Comparison of ENCODE assay signal across 8 cellular contexts in the genomic region with DNA sequence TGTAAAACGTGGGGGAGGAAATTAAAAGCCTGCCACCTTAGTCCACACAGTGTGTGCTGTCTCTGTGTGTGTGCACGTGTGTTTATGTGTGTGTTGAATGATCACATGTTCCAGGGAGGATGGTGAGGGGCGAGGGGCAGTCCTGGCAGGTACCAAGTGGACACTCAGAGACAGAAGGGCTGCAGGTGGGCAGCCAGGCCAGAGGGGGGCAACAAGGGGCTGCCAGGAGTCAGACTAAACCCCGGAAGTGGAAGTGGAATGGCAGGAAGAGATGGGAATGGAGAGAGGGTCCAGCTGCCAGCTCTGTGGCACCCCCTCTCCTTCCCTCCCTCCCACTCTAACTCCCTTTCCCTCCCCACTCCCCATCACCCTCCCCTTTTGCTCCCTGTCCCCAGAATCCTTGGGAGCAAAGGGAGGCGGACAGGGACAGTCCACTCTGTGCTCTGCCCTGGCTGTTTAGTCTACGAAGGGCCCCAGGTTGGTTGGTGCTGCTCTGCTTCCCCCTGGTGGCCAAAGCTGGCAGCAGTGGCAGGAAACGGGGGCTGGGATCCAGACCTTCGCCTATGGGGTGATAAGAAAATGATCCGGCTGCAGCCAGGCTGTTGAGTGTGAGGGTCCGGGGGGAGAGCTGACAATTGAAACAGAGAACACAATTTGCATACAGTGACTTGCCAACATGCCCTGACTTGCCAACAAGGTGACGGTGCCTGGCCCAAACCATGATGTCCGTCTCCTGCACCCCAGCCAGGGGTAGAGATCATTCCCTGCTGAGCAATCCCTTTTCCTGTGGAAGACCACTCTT. TPM values are rescaled to one million over a fixed set of nuclear protein-coding genes. Genes with fewer than 3 reads are reported as not detected.
DNase-seq lines count a peak whose midpoint lies in the region; ATAC-seq, FAIRE-seq and TF ChIP-seq lines count a peak whose summit lies in the region.

No MANE protein-coding gene starts in this region.

- ATAC-seq in SK-N-SH treated with all-trans-retinoic acid at 6 μM for 48 hours (peak; percentile 96), heart right ventricle (peak; percentile 28 to 68 (median 56)), upper lobe of left lung (ENCODE audit: low FRiP score in 2 of 2) (peak; percentile 86 to 87)
- ATAC-seq in activated naive CD8-positive, alpha-beta T cell treated with anti-CD3 and anti-CD28 coated beads, Interleukin-2, amount 50 U/mL, for 24 hours, result peak; percentile 73

- H3K4me1 ChIP-seq in heart right ventricle (peaks cover 23 to 56% (median 54%) of the 10 kb centered on the region in 9 donors), upper lobe of left lung (peaks cover 13 to 20% (median 20%) of the 10 kb centered on the region in 4 donors)

- no peak overlapping the region for H3K4me3 Mint-ChIP-seq in activated naive CD8-positive, alpha-beta T cell treated with anti-CD3 and anti-CD28 coated beads, Interleukin-2, amount 50 U/mL, for 24 hours
- H3K4me3 Mint-ChIP-seq in progenitor cell of endocrine pancreas (ENCODE audit: low read depth), result peak overlapping the region; percentile 66

- no peak overlapping the region for H3K27ac Mint-ChIP-seq in activated naive CD8-positive, alpha-beta T cell treated with anti-CD3 and anti-CD28 coated beads, Interleukin-2, amount 50 U/mL, for 24 hours
- H3K27ac Mint-ChIP-seq in progenitor cell of endocrine pancreas, result no peak overlapping the region

- TF ChIP-seq EP300 in upper lobe of left lung (IDR thresholded peaks at IDR 0.05), result no peak

- no peaks in the 10 kb centered on the region for H3K36me3 ChIP-seq in BJ (ENCODE audit: control insufficient read depth, insufficient read depth, low read length)
- H3K36me3 ChIP-seq in MG63, result no peaks in the 10 kb centered on the region
- H3K36me3 ChIP-seq in heart right ventricle, result no peaks in the 10 kb centered on the region
- no peaks in the 10 kb centered on the region for H3K36me3 ChIP-seq in upper lobe of left lung

- TF ChIP-seq CTCF in BJ (IDR thresholded peaks at IDR 0.05; ENCODE audit: insufficient read depth, low read depth, low read length), result peak; percentile 98
- TF ChIP-seq CTCF in heart right ventricle (IDR thresholded peaks at IDR 0.05), result peak; percentile 73 to 98 (median 89)
- peak; percentile 88 for TF ChIP-seq CTCF in progenitor cell of endocrine pancreas (IDR thresholded peaks at IDR 0.05; ENCODE audit: unreplicated experiment)
- peak; percentile 85 to 94 (median 88) for TF ChIP-seq CTCF in upper lobe of left lung (IDR thresholded peaks at IDR 0.05)

- H3K27me3 ChIP-seq in BJ (ENCODE audit: control insufficient read depth, insufficient read depth, low read length) (no peaks in the 10 kb centered on the region), MG63 (no peaks in the 10 kb centered on the region), heart right ventricle (no peaks in the 10 kb centered on the region), upper lobe of left lung (no peaks in the 10 kb centered on the region)

- DNase-seq in BJ (ENCODE audit: low read depth) (no peak), GM19239 (ENCODE audit: insufficient read length, low spot score) (peak; percentile 85), MG63 (peak; percentile 52), heart right ventricle (peak; percentile 61 to 82), progenitor cell of endocrine pancreas (ENCODE audit: low spot score, unreplicated experiment) (peak; percentile 80), upper lobe of left lung (peak; percentile 78 to 81)
- DNase-seq in activated naive CD8-positive, alpha-beta T cell treated with anti-CD3 and anti-CD28 coated beads, Interleukin-2, amount 50 U/mL, for 24 hours, result peak; percentile 71

- peaks cover 5% of the 10 kb centered on the region for H3K27me3 Mint-ChIP-seq in activated naive CD8-positive, alpha-beta T cell treated with anti-CD3 and anti-CD28 coated beads, Interleukin-2, amount 50 U/mL, for 24 hours
- H3K27me3 Mint-ChIP-seq in progenitor cell of endocrine pancreas, result peaks cover 21% of the 10 kb centered on the region

- TF ChIP-seq POLR2A in upper lobe of left lung (IDR thresholded peaks at IDR 0.05), result no peak

- H3K4me3 ChIP-seq in BJ (ENCODE audit: low read depth, low read length), result no peak overlapping the region
- no peak overlapping the region for H3K4me3 ChIP-seq in MG63
- peak overlapping the region in 5 of 10 donors; percentile 16 to 45 (median 29) for H3K4me3 ChIP-seq in heart right ventricle
- H3K4me3 ChIP-seq in upper lobe of left lung, result peak overlapping the region in 2 of 4 donors; percentile 26 to 31

- H3K4me1 Mint-ChIP-seq in activated naive CD8-positive, alpha-beta T cell treated with anti-CD3 and anti-CD28 coated beads, Interleukin-2, amount 50 U/mL, for 24 hours, result peaks cover 2% of the 10 kb centered on the region
- H3K4me1 Mint-ChIP-seq in progenitor cell of endocrine pancreas (ENCODE audit: low read depth), result peaks cover 2% of the 10 kb centered on the region

- WGBS in heart right ventricle, 2 donors, result 17 to 19% methylated on average over 12 of the region's 12 CpGs
- 27 to 33% methylated on average over 12 of the region's 12 CpGs for WGBS in upper lobe of left lung, 2 donors

- H3K9me3 ChIP-seq in MG63 (no peaks in the 10 kb centered on the region), heart right ventricle (no peaks in the 10 kb centered on the region), upper lobe of left lung (no peaks in the 10 kb centered on the region)

- H3K27ac ChIP-seq in heart right ventricle, result peak overlapping the region in 5 of 10 donors; percentile 45 to 86 (median 76)
- peak overlapping the region in 1 of 4 donors; percentile 61 for H3K27ac ChIP-seq in upper lobe of left lung

- H3K9me3 Mint-ChIP-seq in activated naive CD8-positive, alpha-beta T cell treated with anti-CD3 and anti-CD28 coated beads, Interleukin-2, amount 50 U/mL, for 24 hours, result no peaks in the 10 kb centered on the region
- no peaks in the 10 kb centered on the region for H3K9me3 Mint-ChIP-seq in progenitor cell of endocrine pancreas (ENCODE audit: low read depth)

- peak; percentile 87 for FAIRE-seq in GM19239 (lab: Jason Lieb, UNC)

- CTCF ChIA-PET in BJ (lab: Yijun Ruan, JAX), result interaction anchor here (0.6 to 8.2 kb wide), 30 partner anchors 9 to 739 kb away, joined by 3 to 89 read pairs (median 5); no protein-coding TSS in a partner anchor

- no peaks in the 10 kb centered on the region for H3K36me3 Mint-ChIP-seq in activated naive CD8-positive, alpha-beta T cell treated with anti-CD3 and anti-CD28 coated beads, Interleukin-2, amount 50 U/mL, for 24 hours (ENCODE audit: low read depth)
- H3K36me3 Mint-ChIP-seq in progenitor cell of endocrine pancreas (ENCODE audit: insufficient read depth), result no peaks in the 10 kb centered on the region

- intact Hi-C loops in heart right ventricle (cut with DNase I), result loop anchor here in 6 of 10 donors (1.0 to 10.0 kb wide), 8 partner anchors 45 to 520 kb away; no protein-coding TSS in a partner anchor

- POLR2A ChIA-PET in BJ (lab: Charles Lee), result no interaction called here

TF ChIP-seq in SK-N-SH treated with all-trans-retinoic acid at 6 μM for 48 hours, 23 proteins besides CTCF, POLR2A, EP300 and RAD21 (continues in another document):
- TF ChIP-seq, protein P1, sequence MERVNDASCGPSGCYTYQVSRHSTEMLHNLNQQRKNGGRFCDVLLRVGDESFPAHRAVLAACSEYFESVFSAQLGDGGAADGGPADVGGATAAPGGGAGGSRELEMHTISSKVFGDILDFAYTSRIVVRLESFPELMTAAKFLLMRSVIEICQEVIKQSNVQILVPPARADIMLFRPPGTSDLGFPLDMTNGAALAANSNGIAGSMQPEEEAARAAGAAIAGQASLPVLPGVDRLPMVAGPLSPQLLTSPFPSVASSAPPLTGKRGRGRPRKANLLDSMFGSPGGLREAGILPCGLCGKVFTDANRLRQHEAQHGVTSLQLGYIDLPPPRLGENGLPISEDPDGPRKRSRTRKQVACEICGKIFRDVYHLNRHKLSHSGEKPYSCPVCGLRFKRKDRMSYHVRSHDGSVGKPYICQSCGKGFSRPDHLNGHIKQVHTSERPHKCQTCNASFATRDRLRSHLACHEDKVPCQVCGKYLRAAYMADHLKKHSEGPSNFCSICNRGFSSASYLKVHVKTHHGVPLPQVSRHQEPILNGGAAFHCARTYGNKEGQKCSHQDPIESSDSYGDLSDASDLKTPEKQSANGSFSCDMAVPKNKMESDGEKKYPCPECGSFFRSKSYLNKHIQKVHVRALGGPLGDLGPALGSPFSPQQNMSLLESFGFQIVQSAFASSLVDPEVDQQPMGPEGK (CRISPR knock-in tag; IDR thresholded peaks at IDR 0.05; ENCODE audit: borderline replicate concordance), result no peak
- TF ChIP-seq TCF4 (CRISPR knock-in tag; IDR thresholded peaks at IDR 0.05; ENCODE audit: borderline replicate concordance), result no peak

RNA-seq across cellular contexts. Expression of a gene that starts 24.4 kb away (rescaled TPM):
- 0.15 TPM in 2 replicates for polyA plus RNA-seq in BJ (2011; rRNA removed)
- 0.15 and 0.24 TPM in 2 replicates for polyA minus RNA-seq in BJ (2011; rRNA and poly(A)+ RNA removed)
- 0.15 and 1.3 TPM in 2 replicates for total RNA-seq in MG63 (2014; rRNA removed; shearing (Covaris generic); ENCODE audit: low replicate concordance)
- total RNA-seq in heart right ventricle, result 10 to 100 TPM in 8 of 10 donors, 1 to 10 TPM in 2; 9.5 to 37.5 (median 12.7) TPM
- 1 to 10 TPM; 7.1 to 8.2 TPM for polyA plus RNA-seq in heart right ventricle
- total RNA-seq in progenitor cell of endocrine pancreas, result 0.55 and 0.96 TPM in 2 replicates
- 10 to 100 TPM in 4 of 6 donors, 1 to 10 TPM in 2; 7.8 to 15.0 (median 11.7) TPM for total RNA-seq in upper lobe of left lung

RNA-seq across cellular contexts. Expression of a gene that starts 29.6 kb away (rescaled TPM):
- polyA plus RNA-seq in BJ (2011; rRNA removed) (0.56 and 1.5 TPM in 2 replicates), heart right ventricle (1 to 10 TPM; 1.2 to 2.4 TPM)
- 0.46 and 0.90 TPM in 2 replicates for polyA minus RNA-seq in BJ (2011; rRNA and poly(A)+ RNA removed)
- total RNA-seq in MG63 (2014; rRNA removed; shearing (Covaris generic); ENCODE audit: low replicate concordance), result 6.7 and 23.4 TPM in 2 replicates
- total RNA-seq in heart right ventricle (10 to 100 TPM in 1 of 10 donors, 1 to 10 TPM in 7, under 1 TPM in 2; 0.83 to 13.0 (median 1.8) TPM), progenitor cell of endocrine pancreas (0.13 and 0.14 TPM in 2 replicates), upper lobe of left lung (1 to 10 TPM in 3 of 6 donors, under 1 TPM in 2, not detected in 1; 0.30 to 5.3 (median 1.4) TPM)
